In genomic region chr3:182364323-182364722, GRCh38 we compare ENCODE assay signal across 12 cellular contexts.
DNase-seq lines count a peak whose midpoint lies in the region; TF ChIP-seq lines count a peak whose summit lies in the region.
"Had no signal": no experiment of that assay in that cellular context is flagged by ENCODE, and none has a peak within 500 bp of the region (broad histone marks: within the 10 kb centered on the region; RNA-seq: fewer than 3 reads in every experiment).

No MANE protein-coding gene starts in this region.

- peak; percentile 49 for DNase-seq in NCI-H748 (lab: John Stamatoyannopoulos, UW; ENCODE audit: unreplicated experiment)
- DNase-seq in NCI-H748 treated with DMSO at 0.1 percent for 48 hours (lab: John Stamatoyannopoulos, UW) = no peak
- no peak for DNase-seq in RWPE1 (ENCODE audit: low spot score)
- no peak for DNase-seq in epithelial cell of proximal tubule (ENCODE audit: low read depth)
- DNase-seq in suprapubic skin (ENCODE audit: low spot score in 2 of 2) = no peak
- DNase-seq in ecto neural progenitor cell (ENCODE audit: low spot score) = no peak
- no peak for DNase-seq in effector CD8-positive, alpha-beta T cell (lab: John Stamatoyannopoulos, UW)
- DNase-seq in endothelial cell (ENCODE audit: low spot score) = no peak
- DNase-seq: activated CD4-positive, alpha-beta T cell treated with anti-CD3 and anti-CD28 coated beads, Interleukin-2, amount 50 U/mL, for 4 hours; activated naive CD4-positive, alpha-beta T cell treated with anti-CD3 and anti-CD28 coated beads, Interleukin-2, amount 50 U/mL, for 16 hours; effector memory CD4-positive, alpha-beta T cell had no signal

- no peaks in the 10 kb centered on the region for H3K9me3 ChIP-seq in suprapubic skin

- TF ChIP-seq POLR2A in suprapubic skin (IDR thresholded peaks at IDR 0.05) = no peak

- no peaks in the 10 kb centered on the region for H3K36me3 ChIP-seq in suprapubic skin

- WGBS in suprapubic skin = 68% methylated on average over 6 of the region's 6 CpGs

- CTCF ChIA-PET in RWPE1 (lab: Yijun Ruan, JAX) = interaction anchor here (0.7 kb wide), 1 partner anchor 33 kb away, joined by 3 read pairs; no protein-coding TSS in a partner anchor

- H3K27me3 Mint-ChIP-seq in endothelial cell (ENCODE audit: unreplicated experiment) = peaks cover 4% of the 10 kb centered on the region

- no peak overlapping the region for H3K27ac Mint-ChIP-seq in endothelial cell (ENCODE audit: unreplicated experiment)

- peak overlapping the region; percentile 98 for H3K27ac ChIP-seq in RWPE1
- H3K27ac ChIP-seq in suprapubic skin = peak overlapping the region; percentile 51
- H3K27ac ChIP-seq: SK-N-MC had no signal

- H3K4me3 ChIP-seq in epithelial cell of proximal tubule (ENCODE audit: low read depth, low read length) (no peak overlapping the region), suprapubic skin (no peak overlapping the region)
- H3K4me3 ChIP-seq: SK-N-MC had no signal

- POLR2A ChIA-PET in RWPE1 (lab: Yijun Ruan, JAX; ENCODE audit: low non-redundant PET) = no interaction called here

- peaks cover 11% of the 10 kb centered on the region for H3K4me1 Mint-ChIP-seq in endothelial cell (ENCODE audit: unreplicated experiment)

- TF ChIP-seq EP300 in suprapubic skin (IDR thresholded peaks at IDR 0.05) = no peak

- H3K36me3 Mint-ChIP-seq in endothelial cell (ENCODE audit: low read depth, unreplicated experiment) = no peaks in the 10 kb centered on the region

- no peak overlapping the region for H3K4me3 Mint-ChIP-seq in endothelial cell (ENCODE audit: unreplicated experiment)

- no peaks in the 10 kb centered on the region for H3K9me3 Mint-ChIP-seq in endothelial cell (ENCODE audit: unreplicated experiment)

- H3K4me1 ChIP-seq in suprapubic skin = no peaks in the 10 kb centered on the region

- H3K27me3 ChIP-seq in suprapubic skin = no peaks in the 10 kb centered on the region

- TF ChIP-seq CTCF in RWPE1 (conservative IDR thresholded peaks at IDR 0.05; ENCODE audit: low read depth) = no peak
- peak; percentile 4 for TF ChIP-seq CTCF in epithelial cell of proximal tubule (conservative IDR thresholded peaks at IDR 0.05; ENCODE audit: low read depth, low read length)
- TF ChIP-seq CTCF in suprapubic skin (IDR thresholded peaks at IDR 0.05) = no peak
- TF ChIP-seq CTCF in endothelial cell (IDR thresholded peaks at IDR 0.05; ENCODE audit: unreplicated experiment) = no peak
